1 cellular context compared by ENCODE assay signal in the genomic region with DNA sequence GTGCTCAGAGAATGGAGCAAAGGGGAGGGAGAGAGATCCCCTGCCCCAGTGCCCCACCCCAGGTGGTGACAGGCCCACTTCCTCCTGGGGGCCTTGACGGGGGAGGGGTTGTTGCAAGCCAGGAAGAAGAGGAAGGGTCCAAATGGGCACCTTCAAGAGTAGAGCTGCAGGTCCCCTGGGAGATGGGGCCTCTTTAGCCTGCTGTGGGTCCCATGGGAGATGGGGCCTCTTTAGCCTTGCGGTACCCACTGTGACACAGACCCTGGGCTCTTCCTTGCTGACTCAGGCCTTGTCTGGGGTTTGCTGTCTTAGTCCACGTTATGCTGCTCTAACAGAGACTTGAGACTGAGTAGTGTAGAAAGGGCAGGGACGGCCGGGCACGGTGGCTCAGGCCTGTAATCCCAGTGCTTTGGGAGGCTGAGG.
TF ChIP-seq lines count a peak whose summit lies in the region.

No MANE protein-coding gene starts in this region.

TF ChIP-seq in WTC11, 78 proteins besides CTCF, POLR2A, EP300 and RAD21 (continued from another document):
- no peak for TF ChIP-seq TEAD1 (CRISPR knock-in tag; IDR thresholded peaks at IDR 0.05)
- TF ChIP-seq NR2C2 (CRISPR knock-in tag; IDR thresholded peaks at IDR 0.05) = no peak
- no peak for TF ChIP-seq ZMAT4 (CRISPR knock-in tag; IDR thresholded peaks at IDR 0.05)
